In the genomic region with DNA sequence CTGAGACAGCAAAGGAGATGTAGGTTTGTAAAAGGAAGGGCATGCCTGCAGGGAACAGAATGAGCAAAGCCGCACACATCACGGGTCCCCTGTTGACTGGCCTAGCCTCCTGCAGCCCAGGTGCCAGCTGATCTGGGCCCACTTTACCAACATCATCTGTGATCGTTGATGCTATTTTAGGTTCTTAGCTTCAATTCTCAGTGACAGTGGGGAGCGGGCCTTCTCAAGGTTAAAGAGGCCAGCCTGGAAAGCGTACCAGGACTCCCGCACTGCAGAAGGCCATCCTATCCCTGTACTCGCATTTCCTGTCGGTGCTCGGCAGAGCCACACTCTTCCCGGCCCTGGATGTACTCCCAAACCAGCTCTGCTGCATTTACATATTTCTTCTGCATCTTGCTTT, we compare ENCODE assay signal across 37 cellular contexts.
"Had no signal": no experiment of that assay in that cellular context is flagged by ENCODE, and none has a peak within 500 bp of the region (broad histone marks: within the 10 kb centered on the region; RNA-seq: fewer than 3 reads in every experiment).

No MANE protein-coding gene starts in this region.

- H3K36me3 ChIP-seq: adrenal gland, colonic mucosa, gastrocnemius medialis, WERI-Rb-1 had no signal

- H3K4me3 ChIP-seq: adrenal gland, body of pancreas, colonic mucosa, dorsolateral prefrontal cortex, gastrocnemius medialis had no signal

- H3K4me1 Mint-ChIP-seq: activated B cell treated with CpG ODN at 0.5 μM for 24 hours; activated naive CD4-positive, alpha-beta T cell treated with anti-CD3 and anti-CD28 coated beads, Interleukin-2, amount 50 U/mL, for 24 hours; activated naive CD8-positive, alpha-beta T cell treated with anti-CD3 and anti-CD28 coated beads for 36 hours; activated naive CD8-positive, alpha-beta T cell treated with anti-CD3 and anti-CD28 coated beads, Interleukin-2, amount 50 U/mL, for 24 hours; activated T-helper 17 cell treated with anti-CD3 and anti-CD28 coated beads, Interleukin-2, amount 50 U/mL, for 72 hours; T-helper 17 cell had no signal

- H3K4me3 Mint-ChIP-seq: activated B cell treated with CpG ODN at 0.5 μM for 24 hours; activated CD8-positive, alpha-beta T cell treated with anti-CD3 and anti-CD28 coated beads for 36 hours; activated naive CD4-positive, alpha-beta T cell treated with anti-CD3 and anti-CD28 coated beads for 36 hours; activated naive CD4-positive, alpha-beta T cell treated with anti-CD3 and anti-CD28 coated beads, Interleukin-2, amount 50 U/mL, for 24 hours; activated naive CD8-positive, alpha-beta T cell treated with anti-CD3 and anti-CD28 coated beads for 36 hours; activated naive CD8-positive, alpha-beta T cell treated with anti-CD3 and anti-CD28 coated beads, Interleukin-2, amount 50 U/mL, for 24 hours; activated T-cell treated with anti-CD3 and anti-CD28 coated beads, Interleukin-2, amount 50 U/mL, for 24 hours; activated T-cell treated with anti-CD3 and anti-CD28 coated beads, Interleukin-2, amount 50 U/mL, for 72 hours; activated T-helper 17 cell treated with anti-CD3 and anti-CD28 coated beads, Interleukin-2, amount 50 U/mL, for 72 hours; dendritic cell treated with granulocyte-macrophage colony-stimulating factor and Interleukin-4, amounts not matched to agents 40 ng/mL and 50 ng/mL, for 4 days; endodermal cell; T-helper 17 cell; T-helper 2 cell treated with Interferon-gamma antibody and Interleukin-4, amounts not matched to agents 5 μg/mL and 100 μg/mL, for 36 hours had no signal

- H3K4me1 ChIP-seq: adrenal gland, body of pancreas, colonic mucosa, foreskin keratinocyte, gastrocnemius medialis had no signal

- H3K27me3 ChIP-seq: adrenal gland, body of pancreas, colonic mucosa, foreskin keratinocyte, gastrocnemius medialis had no signal

- H3K36me3 Mint-ChIP-seq: activated naive CD4-positive, alpha-beta T cell treated with anti-CD3 and anti-CD28 coated beads, Interleukin-2, amount 50 U/mL, for 24 hours; activated naive CD8-positive, alpha-beta T cell treated with anti-CD3 and anti-CD28 coated beads for 36 hours had no signal

- H3K27ac ChIP-seq: adrenal gland, body of pancreas, colonic mucosa, dorsolateral prefrontal cortex, foreskin keratinocyte, gastrocnemius medialis, WERI-Rb-1 had no signal

- ATAC-seq: activated CD4-positive, CD25-positive, alpha-beta regulatory T cell treated with anti-CD3 and anti-CD28 coated beads, Interleukin-2, amount 50 U/mL, for 24 hours; activated CD8-positive, alpha-beta T cell treated with anti-CD3 and anti-CD28 coated beads for 36 hours; activated naive CD8-positive, alpha-beta T cell treated with anti-CD3 and anti-CD28 coated beads, Interleukin-2, amount 50 U/mL, for 24 hours; activated T-cell treated with anti-CD3 and anti-CD28 coated beads, Interleukin-2, amount 50 U/mL, for 72 hours; activated T-helper 17 cell treated with anti-CD3 and anti-CD28 coated beads, Interleukin-2, amount 50 U/mL, for 72 hours; body of pancreas; esophagus mucosa; foreskin keratinocyte; gastrocnemius medialis; T-helper 17 cell had no signal

- H3K27me3 Mint-ChIP-seq: activated B cell treated with CpG ODN at 0.5 μM for 24 hours; activated CD8-positive, alpha-beta T cell treated with anti-CD3 and anti-CD28 coated beads for 36 hours; activated naive CD4-positive, alpha-beta T cell treated with anti-CD3 and anti-CD28 coated beads, Interleukin-2, amount 50 U/mL, for 24 hours; activated naive CD8-positive, alpha-beta T cell treated with anti-CD3 and anti-CD28 coated beads for 36 hours; activated naive CD8-positive, alpha-beta T cell treated with anti-CD3 and anti-CD28 coated beads, Interleukin-2, amount 50 U/mL, for 24 hours; activated T-cell treated with anti-CD3 and anti-CD28 coated beads, Interleukin-2, amount 50 U/mL, for 24 hours; activated T-helper 17 cell treated with anti-CD3 and anti-CD28 coated beads, Interleukin-2, amount 50 U/mL, for 72 hours; dendritic cell treated with granulocyte-macrophage colony-stimulating factor and Interleukin-4, amounts not matched to agents 40 ng/mL and 50 ng/mL, for 4 days; T-helper 17 cell had no signal

- H3K9me3 Mint-ChIP-seq: activated naive CD4-positive, alpha-beta T cell treated with anti-CD3 and anti-CD28 coated beads for 36 hours; activated naive CD8-positive, alpha-beta T cell treated with anti-CD3 and anti-CD28 coated beads for 36 hours; activated naive CD8-positive, alpha-beta T cell treated with anti-CD3 and anti-CD28 coated beads, Interleukin-2, amount 50 U/mL, for 24 hours; endodermal cell had no signal

- DNase-seq: activated B cell treated with CpG ODN at 0.5 μM for 24 hours; activated CD4-positive, alpha-beta T cell treated with anti-CD3 and anti-CD28 coated beads for 48 hours; activated CD4-positive, alpha-beta T cell treated with anti-CD3 and anti-CD28 coated beads, Interleukin-2, amount 50 U/mL, for 1 hour; activated CD4-positive, alpha-beta T cell treated with anti-CD3 and anti-CD28 coated beads, Interleukin-2, amount 50 U/mL, for 48 hours; activated CD8-positive, alpha-beta memory T cell treated with anti-CD3 and anti-CD28 coated beads for 24 hours; activated CD8-positive, alpha-beta memory T cell treated with anti-CD3 and anti-CD28 coated beads, Interleukin-2, amount 50 U/mL, for 48 hours; activated CD8-positive, alpha-beta T cell treated with anti-CD3 and anti-CD28 coated beads for 36 hours; activated effector memory CD4-positive, alpha-beta T cell treated with Interleukin-2 at 50 U/mL for 16 hours; activated gamma-delta T cell treated with Interleukin-2 at 50 U/mL for 16 hours; activated naive CD4-positive, alpha-beta T cell treated with anti-CD3 and anti-CD28 coated beads for 36 hours; activated naive CD8-positive, alpha-beta T cell treated with anti-CD3 and anti-CD28 coated beads for 36 hours; activated naive CD8-positive, alpha-beta T cell treated with anti-CD3 and anti-CD28 coated beads, Interleukin-2, amount 50 U/mL, for 24 hours; activated T-cell treated with anti-CD3 and anti-CD28 coated beads for 4 hours; activated T-cell treated with anti-CD3 and anti-CD28 coated beads, Interleukin-2, amount 50 U/mL, for 24 hours; activated T-cell treated with anti-CD3 and anti-CD28 coated beads, Interleukin-2, amount 50 U/mL, for 72 hours; amygdala; aorta; body of pancreas; caudate nucleus; colonic mucosa; dorsolateral prefrontal cortex; effector memory CD4-positive, alpha-beta T cell; endodermal cell; foreskin keratinocyte; gastrocnemius medialis; glutamatergic neuron; T-helper 1 cell; T-helper 17 cell; T1000; WERI-Rb-1 had no signal

- H3K9me3 ChIP-seq: adrenal gland, body of pancreas, colonic mucosa, gastrocnemius medialis had no signal

- H3K27ac Mint-ChIP-seq: activated B cell treated with CpG ODN at 0.5 μM for 24 hours; activated CD8-positive, alpha-beta T cell treated with anti-CD3 and anti-CD28 coated beads for 36 hours; activated naive CD4-positive, alpha-beta T cell treated with anti-CD3 and anti-CD28 coated beads for 36 hours; activated naive CD4-positive, alpha-beta T cell treated with anti-CD3 and anti-CD28 coated beads, Interleukin-2, amount 50 U/mL, for 24 hours; activated naive CD8-positive, alpha-beta T cell treated with anti-CD3 and anti-CD28 coated beads for 36 hours; activated naive CD8-positive, alpha-beta T cell treated with anti-CD3 and anti-CD28 coated beads, Interleukin-2, amount 50 U/mL, for 24 hours; activated T-cell treated with anti-CD3 and anti-CD28 coated beads, Interleukin-2, amount 50 U/mL, for 24 hours; activated T-cell treated with anti-CD3 and anti-CD28 coated beads, Interleukin-2, amount 50 U/mL, for 72 hours; activated T-helper 17 cell treated with anti-CD3 and anti-CD28 coated beads, Interleukin-2, amount 50 U/mL, for 72 hours; dendritic cell treated with granulocyte-macrophage colony-stimulating factor and Interleukin-4, amounts not matched to agents 40 ng/mL and 50 ng/mL, for 4 days; endodermal cell; T-helper 17 cell; T-helper 2 cell treated with Interferon-gamma antibody and Interleukin-4, amounts not matched to agents 5 μg/mL and 100 μg/mL, for 36 hours had no signal
